In genomic region chr19:33242129-33242528, GRCh38 we compare ENCODE assay signal across 25 cellular contexts. TPM values are rescaled to one million over a fixed set of nuclear protein-coding genes. Genes with fewer than 3 reads are reported as not detected.
DNase-seq lines count a peak whose midpoint lies in the region; ATAC-seq, FAIRE-seq and TF ChIP-seq lines count a peak whose summit lies in the region.
"Had no signal": no experiment of that assay in that cellular context is flagged by ENCODE, and none has a peak within 500 bp of the region (broad histone marks: within the 10 kb centered on the region; RNA-seq: fewer than 3 reads in every experiment).

No MANE protein-coding gene starts in this region.

- H3K23ac ChIP-seq in neuronal stem cell (ENCODE audit: low read depth, low read length, poor library complexity): peak overlapping the region; percentile 23

- intact Hi-C loops in HepG2 (cut with micrococcal nuclease; ENCODE audit: unreplicated experiment): loop anchor here (5.0 kb wide), 1 partner anchor 525 kb away; no protein-coding TSS in a partner anchor
- intact Hi-C loops in right lobe of liver (cut with DNase I): loop anchor here in 1 of 2 donors (10.0 kb wide), 1 partner anchor 63 kb away; the partner anchor contains the start of gene CEBPA
- intact Hi-C loops in K562 (cut with micrococcal nuclease): loop anchor here (5.0 kb wide), 1 partner anchor 70 kb away; no protein-coding TSS in a partner anchor

- TF ChIP-seq EP300 in HepG2 (IDR thresholded peaks at IDR 0.05; ENCODE audit: low read depth in 2 of 2, low read length in 2 of 2): no peak
- TF ChIP-seq EP300 in HepG2 (CRISPR knock-in tag; IDR thresholded peaks at IDR 0.05; ENCODE audit: borderline replicate concordance): no peak
- no peak for TF ChIP-seq EP300 in K562 (IDR thresholded peaks at IDR 0.05; ENCODE audit: low read length)
- no peak for TF ChIP-seq EP300 in gastroesophageal sphincter (IDR thresholded peaks at IDR 0.05)

- H4K20me1 ChIP-seq in HepG2 (ENCODE audit: insufficient read depth, low read length): no peaks in the 10 kb centered on the region
- H4K20me1 ChIP-seq in K562 (replicated peaks; ENCODE audit: control insufficient read depth, insufficient read depth, low read length): no peaks in the 10 kb centered on the region; the same call in 1 of the 2 replicates

- no peak overlapping the region for H2BK120ac ChIP-seq in neuronal stem cell (ENCODE audit: low read depth, low read length)

- no peaks in the 10 kb centered on the region for H3K79me2 ChIP-seq in HepG2 (ENCODE audit: insufficient read depth, low read length)
- no peaks in the 10 kb centered on the region for H3K79me2 ChIP-seq in K562 (ENCODE audit: control insufficient read depth, insufficient read depth, low read length)

- peak overlapping the region; percentile 62 for H2BK15ac ChIP-seq in neuronal stem cell (ENCODE audit: low read length)

- H3K4ac ChIP-seq in neuronal stem cell (ENCODE audit: low read length): no peak overlapping the region

- H2BK12ac ChIP-seq in neuronal stem cell (ENCODE audit: low read length): peak overlapping the region; percentile 17

- no peak for DNase-seq in HepG2 (ENCODE audit: low spot score)
- no peak for DNase-seq in right lobe of liver
- no peak for DNase-seq in K562 (ENCODE audit: extremely low read depth in 1 of 4, low spot score in 3 of 4)
- DNase-seq in neuronal stem cell (ENCODE audit: low spot score): no peak
- no peak for DNase-seq in activated T-cell treated with anti-CD3 and anti-CD28 coated beads, Interleukin-2, amount 50 U/mL, for 48 hours
- DNase-seq: 8988T, ACHN, AML-193, BE2C, DMS 273 treated with DMSO at 0.1 percent for 48 hours, DMS79, EL, GDM1, HCEC 1CT had no signal

- H2AFZ ChIP-seq in HepG2 (ENCODE audit: low read length): no peak overlapping the region
- H2AFZ ChIP-seq in K562 (ENCODE audit: low read depth, low read length): no peak overlapping the region
- no peak overlapping the region for H2AFZ ChIP-seq in neuronal stem cell (ENCODE audit: low read length)
- H2AFZ ChIP-seq: GM23248 had no signal

- POLR2A ChIA-PET in HepG2 (lab: Yijun Ruan, JAX): interaction anchor here (0.9 to 2.0 kb wide), 3 partner anchors 55 to 164 kb away, joined by 3 to 7 read pairs (median 6); no protein-coding TSS in a partner anchor
- POLR2A ChIA-PET in K562 (lab: Yijun Ruan, JAX): no interaction called here

- H4K91ac ChIP-seq in neuronal stem cell (ENCODE audit: low read depth, low read length, poor library complexity): no peak overlapping the region

- H3K4me3 ChIP-seq in HepG2 (replicated peaks in 1 of 3; ENCODE audit: insufficient read depth in 1 of 3, low read depth in 2 of 3, low read length in 3 of 3) (no peak overlapping the region), right lobe of liver (no peak overlapping the region), K562 (no peak overlapping the region), neuronal stem cell (ENCODE audit: low read length in 2 of 2) (no peak overlapping the region), gastroesophageal sphincter (no peak overlapping the region)
- H3K4me3 ChIP-seq: A549; BLaER1 treated with 17β-estradiol and CSF1 and Interleukin-3, amounts not matched to agents 10 nM and 100 nM; GM12878; GM23248 had no signal

- H3K36me3 ChIP-seq in HepG2 (replicated peaks in 1 of 2; ENCODE audit: control insufficient read depth in 1 of 2, insufficient read depth in 2 of 2, low read length in 2 of 2) (no peaks in the 10 kb centered on the region), right lobe of liver (no peaks in the 10 kb centered on the region), K562 (ENCODE audit: control insufficient read depth, insufficient read depth, low read length) (no peaks in the 10 kb centered on the region), neuronal stem cell (replicated peaks in 1 of 2; ENCODE audit: control insufficient read depth in 2 of 2, insufficient read depth in 2 of 2, low read length in 2 of 2) (no peaks in the 10 kb centered on the region), gastroesophageal sphincter (no peaks in the 10 kb centered on the region)
- H3K36me3 ChIP-seq: BE2C; BLaER1 treated with 17β-estradiol and CSF1 and Interleukin-3, amounts not matched to agents 10 nM and 100 nM had no signal

- no peak for ATAC-seq in HepG2
- no peak for ATAC-seq in right lobe of liver
- no peak for ATAC-seq in K562
- no peak for ATAC-seq in gastroesophageal sphincter

- no peak overlapping the region for H4K8ac ChIP-seq in neuronal stem cell (ENCODE audit: low read depth, low read length)

- in situ Hi-C loops in HepG2 (cut with HindIII; ENCODE audit: extremely low pct_ligation_motif_present, low pct_unique_long_range_greater_than_20kb): no loop called here
- in situ Hi-C loops in K562 (cut with MboI): no loop called here

- H3K9me3 ChIP-seq in HepG2 (ENCODE audit: low read length) (peaks cover 7% of the 10 kb centered on the region; the same call in 1 of the 2 replicates), right lobe of liver (peaks cover 0 to 5% (median 2%) of the 10 kb centered on the region in 4 donors), K562 (replicated peaks; ENCODE audit: control insufficient read depth, insufficient read depth, low read depth, low read length) (peaks cover 4% of the 10 kb centered on the region; the same call in 1 of the 2 replicates), neuronal stem cell (replicated peaks in 1 of 2; ENCODE audit: control insufficient read depth in 2 of 2, insufficient read depth in 1 of 2, low read depth in 1 of 2, low read length in 2 of 2) (peaks cover 6 to 14% of the 10 kb centered on the region in 2 donors), gastroesophageal sphincter (peaks cover 0 to 12% (median 0%) of the 10 kb centered on the region in 3 donors)

- H2AK5ac ChIP-seq in neuronal stem cell (ENCODE audit: low read depth, low read length): peak overlapping the region; percentile 97

- TF ChIP-seq RAD21 in HepG2 (CRISPR knock-in tag; IDR thresholded peaks at IDR 0.05) (no peak), K562 (CRISPR knock-in tag; conservative IDR thresholded peaks at IDR 0.05 in 1 of 2, IDR thresholded peaks at IDR 0.05 in 1 of 2) (no peak)

- FAIRE-seq in HepG2 (lab: Jason Lieb, UNC) (no peak), K562 (lab: Jason Lieb, UNC) (no peak)
- FAIRE-seq: A549, D721Med, GM12878, GM19239, H1 had no signal

- TF ChIP-seq POLR2A in HepG2 (IDR thresholded peaks at IDR 0.05; ENCODE audit: insufficient read depth in 1 of 2, low read depth in 2 of 2, low read length in 2 of 2) (no peak), right lobe of liver (IDR thresholded peaks at IDR 0.05) (no peak), K562 (conservative IDR thresholded peaks at IDR 0.05) (no peak), gastroesophageal sphincter (IDR thresholded peaks at IDR 0.05) (no peak)

- H2BK5ac ChIP-seq in neuronal stem cell (ENCODE audit: low read length): no peak overlapping the region

- H3K4me1 ChIP-seq in HepG2 (ENCODE audit: insufficient read depth, low read length): peaks cover 46% of the 10 kb centered on the region
- peaks cover 0 to 25% (median 12%) of the 10 kb centered on the region in 4 donors for H3K4me1 ChIP-seq in right lobe of liver
- peaks cover 0 to 17% of the 10 kb centered on the region in 2 experiments; a peak in 2 of 5 replicates for H3K4me1 ChIP-seq in K562 (replicated peaks in 1 of 2; ENCODE audit: control insufficient read depth in 2 of 2, insufficient read depth in 2 of 2, low read length in 2 of 2)
- H3K4me1 ChIP-seq in neuronal stem cell (ENCODE audit: control insufficient read depth in 2 of 2, insufficient read depth in 1 of 2, low read depth in 1 of 2, low read length in 2 of 2): no peaks in the 10 kb centered on the region
- peaks cover 0 to 10% (median 0%) of the 10 kb centered on the region in 3 donors for H3K4me1 ChIP-seq in gastroesophageal sphincter
- H3K4me1 ChIP-seq: BE2C had no signal

- CTCF ChIA-PET in HepG2 (lab: Yijun Ruan, JAX; ENCODE audit: low intra/inter-chr PET ratio, low total read pairs) (interaction anchor here (1.8 to 2.0 kb wide), 2 partner anchors 60 to 165 kb away, joined by 4 to 12 read pairs; partner anchors contain the start of gene CEBPA), K562 (lab: Yijun Ruan, JAX; ENCODE audit: low intra/inter-chr PET ratio) (interaction anchor here (0.7 to 1.8 kb wide), 2 partner anchors 69 to 165 kb away, joined by 6 to 9 read pairs; no protein-coding TSS in a partner anchor)

- H3K9ac ChIP-seq in HepG2 (ENCODE audit: insufficient read depth, low read depth, low read length) (no peak overlapping the region), K562 (ENCODE audit: insufficient read depth in 1 of 2, low read depth in 2 of 2, low read length in 2 of 2) (no peak overlapping the region), neuronal stem cell (ENCODE audit: low read depth, low read length, poor library complexity) (no peak overlapping the region)
- H3K9ac ChIP-seq: BLaER1 treated with 17β-estradiol and CSF1 and Interleukin-3, amounts not matched to agents 10 nM and 100 nM had no signal

- peak overlapping the region; percentile 65 for H3K18ac ChIP-seq in neuronal stem cell (ENCODE audit: low read length)

- H3K4me2 ChIP-seq in HepG2 (ENCODE audit: low read depth, low read length) (no peak overlapping the region), K562 (ENCODE audit: insufficient read depth, low read length) (no peak overlapping the region), neuronal stem cell (ENCODE audit: insufficient read depth, low read length, poor library complexity, severe bottlenecking) (no peak overlapping the region)
- H3K4me2 ChIP-seq: BLaER1 treated with 17β-estradiol and CSF1 and Interleukin-3, amounts not matched to agents 10 nM and 100 nM had no signal

- H3K79me1 ChIP-seq in neuronal stem cell (ENCODE audit: low read depth, low read length): no peaks in the 10 kb centered on the region

- TF ChIP-seq CTCF in HepG2 (CRISPR knock-in tag; IDR thresholded peaks at IDR 0.05) (no peak), right lobe of liver (IDR thresholded peaks at IDR 0.05) (no peak), K562 (IDR thresholded peaks at IDR 0.05 in 2 of 3, conservative IDR thresholded peaks at IDR 0.05 in 1 of 3; ENCODE audit: insufficient read depth in 2 of 3, low read depth in 1 of 3, low read length in 3 of 3) (no peak), gastroesophageal sphincter (IDR thresholded peaks at IDR 0.05) (no peak)

- WGBS in HepG2 (ENCODE audit: low lambda C conversion rate): 95% methylated on average over 3 of the region's 11 CpGs
- WGBS in right lobe of liver (ENCODE audit: insufficient coverage, low coverage, low lambda C conversion rate, missing lambda C conversion rate): 90% methylated on average over 2 of the region's 11 CpGs
- WGBS in K562 (ENCODE audit: insufficient coverage, low coverage, missing lambda C conversion rate): 25% methylated on average over 9 of the region's 11 CpGs
- no CpG with 5 or more reads among the region's 11 CpGs for WGBS in neuronal stem cell (ENCODE audit: extremely low coverage in 2 of 2, insufficient read length in 2 of 2, insufficient replicate concordance in 1 of 2), 2 donors
- 85% methylated on average over 5 of the region's 11 CpGs; no CpG with 5 or more reads in 1 of the 2 donors for WGBS in gastroesophageal sphincter (ENCODE audit: low coverage in 1 of 2), 2 donors

- H3K9me1 ChIP-seq in K562 (ENCODE audit: control insufficient read depth, insufficient read depth, low read length): no peaks in the 10 kb centered on the region

- H3K14ac ChIP-seq in neuronal stem cell (ENCODE audit: low read length): no peak overlapping the region

- no TSS peak for BruUV-seq in HepG2 (replicated peaks; lab: Mats Ljungman, UMichigan)
- no TSS peak for BruUV-seq in K562 (replicated peaks; lab: Mats Ljungman, UMichigan)

- no peak overlapping the region for H3K27ac ChIP-seq in HepG2 (ENCODE audit: extremely low read length, insufficient read depth, low read length)
- H3K27ac ChIP-seq in right lobe of liver: no peak overlapping the region
- H3K27ac ChIP-seq in K562 (ENCODE audit: extremely low read depth, low read depth, low read length): no peak overlapping the region
- no peak overlapping the region for H3K27ac ChIP-seq in neuronal stem cell (replicated peaks; ENCODE audit: low read length)
- no peak overlapping the region for H3K27ac ChIP-seq in gastroesophageal sphincter
- H3K27ac ChIP-seq: BLaER1 treated with 17β-estradiol and CSF1 and Interleukin-3, amounts not matched to agents 10 nM and 100 nM; GM23248 had no signal

- H3K27me3 ChIP-seq in HepG2 (ENCODE audit: control insufficient read depth in 1 of 2, insufficient read depth in 2 of 2, low read length in 2 of 2) (no peaks in the 10 kb centered on the region), right lobe of liver (no peaks in the 10 kb centered on the region), K562 (ENCODE audit: control insufficient read depth in 2 of 2, insufficient read depth in 2 of 2, low read length in 2 of 2) (peaks cover under 1 to 19% of the 10 kb centered on the region in 2 experiments; a peak in 3 of 5 replicates), neuronal stem cell (ENCODE audit: control insufficient read depth in 3 of 3, insufficient read depth in 3 of 3, low read depth in 1 of 3, low read length in 3 of 3) (peaks cover 0 to 15% (median 0%) of the 10 kb centered on the region in 3 experiments), gastroesophageal sphincter (peaks cover 27% of the 10 kb centered on the region)
- H3K27me3 ChIP-seq: BE2C; BLaER1 treated with 17β-estradiol and CSF1 and Interleukin-3, amounts not matched to agents 10 nM and 100 nM had no signal

RNA-seq across cellular contexts. Expression of gene SLC7A10, which starts 16.5 kb away (rescaled TPM):
- total RNA-seq in HepG2 (2016; rRNA removed; fragmentation: Illumina TruSeq; extraction: Trizol) (0.41 and 2.2 TPM in 2 replicates), right lobe of liver (not detected), K562 (2014; rRNA removed) (not detected in 2 replicates), K562 (2014; rRNA removed; fragmentation: Illumina TruSeq; extraction: Trizol) (not detected in 2 replicates), K562 (2015; rRNA removed; fragmentation: Illumina TruSeq; extraction: Trizol) (not detected in 2 replicates), K562 (2021) (not detected in 2 replicates), gastroesophageal sphincter (not detected)
- total RNA-seq in HepG2 (2016; cell fraction: cytosol; rRNA removed; fragmentation: Illumina TruSeq; extraction: Trizol; ENCODE audit: low read depth): 2.6 and 2.7 TPM in 2 replicates
- total RNA-seq in HepG2 (2016; cell fraction: insoluble cytoplasmic fraction; rRNA removed; fragmentation: Illumina TruSeq; extraction: Trizol): 0.51 and 1.7 TPM in 2 replicates
- 1.5 and 1.7 TPM in 2 replicates for total RNA-seq in HepG2 (2016; cell fraction: membrane; rRNA removed; fragmentation: Illumina TruSeq; extraction: Trizol)
- 1.7 and 2.4 TPM in 2 replicates for total RNA-seq in HepG2 (2016; cell fraction: nucleus; rRNA removed; fragmentation: Illumina TruSeq; extraction: Trizol)
- polyA plus RNA-seq in HepG2 (2011; rRNA removed) (1.1 TPM in 2 replicates), K562 (2011; rRNA removed) (not detected in 2 replicates), K562 (2014; fragmentation: Illumina TruSeq; extraction: Trizol) (not detected in 2 replicates), K562 (2014; fragmentation: Nextera tagmentation; extraction: Ambion mirVana) (under 1 TPM in 1 of 2 experiments, not detected in 1; 0.07 TPM), K562 (2014; rRNA removed) (not detected in 2 replicates)
- 0.85 and 1.0 TPM in 2 replicates for polyA plus RNA-seq in HepG2 (2011; cell fraction: cytosol; rRNA removed)
- 4.6 and 6.0 TPM in 2 replicates for polyA plus RNA-seq in HepG2 (2011; cell fraction: nucleus; rRNA removed)
- polyA plus RNA-seq in HepG2 (2012): 0.63 and 0.66 TPM in 2 replicates
- polyA plus RNA-seq in HepG2 (2016; cell fraction: cytosol; fragmentation: Illumina TruSeq; extraction: Trizol; ENCODE audit: low read depth): 2.1 and 2.7 TPM in 2 replicates
- 1.1 and 1.2 TPM in 2 replicates for polyA plus RNA-seq in HepG2 (2016; cell fraction: insoluble cytoplasmic fraction; fragmentation: Illumina TruSeq; extraction: Trizol; ENCODE audit: low read depth)
- 2.4 and 2.6 TPM in 2 replicates for polyA plus RNA-seq in HepG2 (2016; cell fraction: membrane; fragmentation: Illumina TruSeq; extraction: Trizol; ENCODE audit: low read depth)
- 5.9 and 6.0 TPM in 2 replicates for polyA plus RNA-seq in HepG2 (2016; cell fraction: nucleus; fragmentation: Illumina TruSeq; extraction: Trizol; ENCODE audit: insufficient read depth, low read depth)
- 1.7 TPM in 1 of 2 replicates, not detected in the other for polyA minus RNA-seq in HepG2 (2011; rRNA and poly(A)+ RNA removed; ENCODE audit: low replicate concordance)
- polyA minus RNA-seq in HepG2 (2011; cell fraction: cytosol; rRNA and poly(A)+ RNA removed): 0.35 and 0.40 TPM in 2 replicates
- 0.62 and 0.64 TPM in 2 replicates for polyA minus RNA-seq in HepG2 (2011; cell fraction: nucleus; rRNA and poly(A)+ RNA removed)
- total RNA-seq in K562 (2011; cell fraction: chromatin; rRNA removed; ENCODE audit: low replicate concordance): not detected in 2 replicates
- total RNA-seq in K562 (2011; cell fraction: nucleolus; rRNA removed): not detected in 2 replicates
- total RNA-seq in K562 (2011; cell fraction: nucleoplasm; rRNA removed): not detected in 2 replicates
- polyA plus RNA-seq in K562 (2011; cell fraction: cytosol; rRNA removed): not detected in 2 replicates
- not detected in 2 replicates for polyA plus RNA-seq in K562 (2011; cell fraction: nucleus; rRNA removed)
- not detected in 2 replicates for polyA plus RNA-seq in K562 (2012)
- not detected in 2 replicates for polyA minus RNA-seq in K562 (2011; rRNA and poly(A)+ RNA removed)
- polyA minus RNA-seq in K562 (2011; cell fraction: cytosol; rRNA and poly(A)+ RNA removed): not detected in 2 replicates
- not detected in 2 replicates for polyA minus RNA-seq in K562 (2011; cell fraction: nucleus; rRNA and poly(A)+ RNA removed)
- 1.1 TPM for polyA plus RNA-seq in neuronal stem cell (2013, experiment 1 of 2)
- polyA plus RNA-seq in neuronal stem cell (2013, experiment 2 of 2): 0.97 TPM
- total RNA-seq: CD4-positive, alpha-beta T cell; CD8-positive, alpha-beta memory T cell; GM12878; GM23248 had no signal
- polyA plus RNA-seq: CD14-positive monocyte; CD8-positive, alpha-beta memory T cell; GM12878; GM23248 had no signal

RNA-seq across cellular contexts. Expression of gene LRP3, which starts 48.0 kb away (rescaled TPM):
- total RNA-seq in HepG2 (2016; rRNA removed; fragmentation: Illumina TruSeq; extraction: Trizol): 45.1 and 51.6 TPM in 2 replicates
- 34.5 and 35.4 TPM in 2 replicates for total RNA-seq in HepG2 (2016; cell fraction: cytosol; rRNA removed; fragmentation: Illumina TruSeq; extraction: Trizol; ENCODE audit: low read depth)
- 39.3 and 56.4 TPM in 2 replicates for total RNA-seq in HepG2 (2016; cell fraction: insoluble cytoplasmic fraction; rRNA removed; fragmentation: Illumina TruSeq; extraction: Trizol)
- 85.6 and 91.5 TPM in 2 replicates for total RNA-seq in HepG2 (2016; cell fraction: membrane; rRNA removed; fragmentation: Illumina TruSeq; extraction: Trizol)
- total RNA-seq in HepG2 (2016; cell fraction: nucleus; rRNA removed; fragmentation: Illumina TruSeq; extraction: Trizol): 24.3 and 30.9 TPM in 2 replicates
- polyA plus RNA-seq in HepG2 (2011; rRNA removed): 17.6 and 30.3 TPM in 2 replicates
- 9.6 and 22.4 TPM in 2 replicates for polyA plus RNA-seq in HepG2 (2011; cell fraction: cytosol; rRNA removed)
- polyA plus RNA-seq in HepG2 (2011; cell fraction: nucleus; rRNA removed): 49.0 and 59.4 TPM in 2 replicates
- 12.5 and 18.3 TPM in 2 replicates for polyA plus RNA-seq in HepG2 (2012)
- 46.7 and 50.1 TPM in 2 replicates for polyA plus RNA-seq in HepG2 (2016; cell fraction: cytosol; fragmentation: Illumina TruSeq; extraction: Trizol; ENCODE audit: low read depth)
- polyA plus RNA-seq in HepG2 (2016; cell fraction: insoluble cytoplasmic fraction; fragmentation: Illumina TruSeq; extraction: Trizol; ENCODE audit: low read depth): 41.6 and 54.2 TPM in 2 replicates
- 92.1 and 104 TPM in 2 replicates for polyA plus RNA-seq in HepG2 (2016; cell fraction: membrane; fragmentation: Illumina TruSeq; extraction: Trizol; ENCODE audit: low read depth)
- polyA plus RNA-seq in HepG2 (2016; cell fraction: nucleus; fragmentation: Illumina TruSeq; extraction: Trizol; ENCODE audit: insufficient read depth, low read depth): 70.1 and 70.6 TPM in 2 replicates
- polyA minus RNA-seq in HepG2 (2011; rRNA and poly(A)+ RNA removed; ENCODE audit: low replicate concordance): 11.9 and 50.0 TPM in 2 replicates
- 9.7 and 13.5 TPM in 2 replicates for polyA minus RNA-seq in HepG2 (2011; cell fraction: cytosol; rRNA and poly(A)+ RNA removed)
- polyA minus RNA-seq in HepG2 (2011; cell fraction: nucleus; rRNA and poly(A)+ RNA removed): 10.3 TPM in 2 replicates
- total RNA-seq in right lobe of liver: 10 to 100 TPM; 25.2 to 40.7 (median 33.7) TPM
- not detected in 2 replicates for total RNA-seq in K562 (2011; cell fraction: chromatin; rRNA removed; ENCODE audit: low replicate concordance)
- not detected in 2 replicates for total RNA-seq in K562 (2011; cell fraction: nucleolus; rRNA removed)
- not detected in 2 replicates for total RNA-seq in K562 (2011; cell fraction: nucleoplasm; rRNA removed)
- total RNA-seq in K562 (2014; rRNA removed): not detected in 2 replicates
- not detected in 2 replicates for total RNA-seq in K562 (2014; rRNA removed; fragmentation: Illumina TruSeq; extraction: Trizol)
- not detected in 2 replicates for total RNA-seq in K562 (2015; rRNA removed; fragmentation: Illumina TruSeq; extraction: Trizol)
- total RNA-seq in K562 (2021): 0.04 and 0.29 TPM in 2 replicates
- not detected in 2 replicates for polyA plus RNA-seq in K562 (2011; rRNA removed)
- polyA plus RNA-seq in K562 (2011; cell fraction: cytosol; rRNA removed): not detected in 2 replicates
- not detected in 2 replicates for polyA plus RNA-seq in K562 (2011; cell fraction: nucleus; rRNA removed)
- polyA plus RNA-seq in K562 (2012): not detected in 2 replicates
- not detected in 2 replicates for polyA plus RNA-seq in K562 (2014; fragmentation: Illumina TruSeq; extraction: Trizol)
- not detected for polyA plus RNA-seq in K562 (2014; fragmentation: Nextera tagmentation; extraction: Ambion mirVana)
- polyA plus RNA-seq in K562 (2014; rRNA removed): not detected in 2 replicates
- not detected in 2 replicates for polyA minus RNA-seq in K562 (2011; rRNA and poly(A)+ RNA removed)
- polyA minus RNA-seq in K562 (2011; cell fraction: cytosol; rRNA and poly(A)+ RNA removed): not detected in 2 replicates
- polyA minus RNA-seq in K562 (2011; cell fraction: nucleus; rRNA and poly(A)+ RNA removed): not detected in 2 replicates
- polyA plus RNA-seq in neuronal stem cell (2013, experiment 1 of 2): 42.5 TPM
- polyA plus RNA-seq in neuronal stem cell (2013, experiment 2 of 2): 38.5 TPM
- total RNA-seq in gastroesophageal sphincter: 10 to 100 TPM; 31.0 to 66.7 (median 38.5) TPM
- polyA plus RNA-seq: CD8-positive, alpha-beta memory T cell had no signal

Comparison
In these comparisons a context has a peak if more than half of its experiments do, and no peak if none do; other contexts are left out.
1. RNA of gene LRP3, which starts 48.0 kb away (total RNA-seq): 24.3 to 91.5 TPM in HepG2, 31.0 to 66.7 TPM in gastroesophageal sphincter and 25.2 to 40.7 TPM in right lobe of liver; 0.04 to 0.29 TPM in K562; every median in the first group is over 10 times any median in the second.
2. Of the 241 proteins assayed by ChIP-seq in both HepG2 and K562: peak only in HepG2: none; only in K562: none; in both: ZKSCAN1; in neither: 240.